ENCODE assay signal across 19 cellular contexts in the genomic region with DNA sequence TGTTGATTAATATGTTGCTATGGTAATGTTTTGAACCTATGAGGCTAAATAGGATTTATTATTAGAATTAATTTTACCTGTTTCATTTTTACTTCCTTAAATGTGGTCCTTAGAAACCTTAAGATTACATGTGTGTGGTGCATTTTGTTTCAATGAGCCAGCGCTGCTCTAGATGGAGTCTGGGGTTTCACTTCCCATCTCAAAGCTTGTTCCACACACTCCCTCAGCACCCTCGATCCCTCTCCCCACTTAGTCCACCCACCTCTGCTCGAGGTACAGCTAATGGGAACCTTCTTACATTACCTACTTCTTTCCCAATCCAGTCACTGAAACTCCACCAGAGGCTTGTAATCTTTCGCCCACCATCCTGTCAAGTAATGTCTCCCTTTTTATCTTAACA.
DNase-seq lines count a peak whose midpoint lies in the region; ATAC-seq and TF ChIP-seq lines count a peak whose summit lies in the region.
"Had no signal": no experiment of that assay in that cellular context is flagged by ENCODE, and none has a peak within 500 bp of the region (broad histone marks: within the 10 kb centered on the region; RNA-seq: fewer than 3 reads in every experiment).

No MANE protein-coding gene starts in this region.

- H3K27me3 Mint-ChIP-seq in GM23338 (ENCODE audit: insufficient read depth, low read depth, poor library complexity) (peaks cover 4% of the 10 kb centered on the region), nephron progenitor cell (ENCODE audit: low read depth, poor library complexity) (no peaks in the 10 kb centered on the region)

- H3K36me3 Mint-ChIP-seq in GM23338 (ENCODE audit: low read depth) (no peaks in the 10 kb centered on the region), nephron progenitor cell (ENCODE audit: low read depth) (peaks cover 13% of the 10 kb centered on the region)
- H3K36me3 Mint-ChIP-seq: immature natural killer cell had no signal

- H4K20me1 ChIP-seq in GM23338 (replicated peaks; ENCODE audit: insufficient read depth): no peaks in the 10 kb centered on the region

- H3K27ac Mint-ChIP-seq in GM23338 (0 out of 2 replicates have a peak overlapping the region, but pooled peaks have one; percentile 4), nephron progenitor cell (peak overlapping the region; percentile 8)
- H3K27ac Mint-ChIP-seq: activated T-helper 1 cell treated with anti-CD3 and anti-CD28 coated beads, Interleukin-12 subunit alpha, Interleukin-12 subunit beta, Interleukin-2, Interleukin-4 antibody, amounts not matched to agents 30 ng/mL and 10 ng/mL and 1 ng/mL, durations not matched to agents 14 hours and 24 hours and 36 hours; H9; immature natural killer cell had no signal

- CTCF ChIA-PET in RWPE1 (lab: Yijun Ruan, JAX): no interaction called here

- H3K36me3 ChIP-seq in GM23338 (ENCODE audit: insufficient read depth): no peaks in the 10 kb centered on the region
- H3K36me3 ChIP-seq: ascending aorta had no signal

- TF ChIP-seq CTCF in GM23338 (conservative IDR thresholded peaks at IDR 0.05; ENCODE audit: low read depth in 2 of 2): no peak
- no peak for TF ChIP-seq CTCF in nephron progenitor cell (IDR thresholded peaks at IDR 0.05)
- no peak for TF ChIP-seq CTCF in RWPE1 (conservative IDR thresholded peaks at IDR 0.05; ENCODE audit: low read depth)

- H3F3A ChIP-seq in GM23338 (replicated peaks; ENCODE audit: low read depth): no peaks in the 10 kb centered on the region

- H2AFZ ChIP-seq in GM23338: no peak overlapping the region

- H3K4me3 Mint-ChIP-seq in GM23338 (no peak overlapping the region), nephron progenitor cell (no peak overlapping the region)
- H3K4me3 Mint-ChIP-seq: activated T-helper 1 cell treated with anti-CD3 and anti-CD28 coated beads, Interleukin-12 subunit alpha, Interleukin-12 subunit beta, Interleukin-2, Interleukin-4 antibody, amounts not matched to agents 30 ng/mL and 10 ng/mL and 1 ng/mL, durations not matched to agents 14 hours and 24 hours and 36 hours; H9; immature natural killer cell had no signal

- no peaks in the 10 kb centered on the region for H3K4me1 ChIP-seq in GM23338 (ENCODE audit: insufficient read depth)
- H3K4me1 ChIP-seq: ascending aorta had no signal

- peak; percentile 58 for ATAC-seq in GM19043 (IDR thresholded peaks at IDR 0.05; ENCODE audit: low read depth, unreplicated experiment)
- ATAC-seq in GM23338: no peak
- peak; percentile 65 for ATAC-seq in HG03135 (IDR thresholded peaks at IDR 0.05; ENCODE audit: unreplicated experiment)
- ATAC-seq: Panc1 had no signal

- DNase-seq in GM23338 (ENCODE audit: low spot score) (no peak), nephron progenitor cell (no peak), UCSD-AML1 (lab: John Stamatoyannopoulos, UW; ENCODE audit: unreplicated experiment) (no peak), RWPE1 (ENCODE audit: low spot score) (no peak), NCI-H748 treated with DMSO at 0.1 percent for 48 hours (lab: John Stamatoyannopoulos, UW) (no peak)
- no peak for DNase-seq in activated CD4-positive, alpha-beta T cell treated with anti-CD3 and anti-CD28 coated beads, Interleukin-2, amount 50 U/mL, for 1 hour
- DNase-seq: activated CD4-positive, alpha-beta T cell treated with anti-CD3 and anti-CD28 coated beads for 48 hours; dermis blood vessel endothelial cell; H9; immature natural killer cell; mesendoderm; NCI-H2227 treated with DMSO at 0.1 percent for 48 hours; occipital lobe; T-helper 1 cell had no signal

- H3K4me2 ChIP-seq in GM23338: no peak overlapping the region

- no peak overlapping the region for H3K27ac ChIP-seq in GM23338 (ENCODE audit: low read depth)
- no peak overlapping the region for H3K27ac ChIP-seq in RWPE1
- H3K27ac ChIP-seq: ascending aorta had no signal

- no peak overlapping the region for H3K4me3 ChIP-seq in GM23338
- H3K4me3 ChIP-seq: ascending aorta had no signal

- H3K9me3 Mint-ChIP-seq in GM23338 (no peaks in the 10 kb centered on the region), nephron progenitor cell (peaks cover 3% of the 10 kb centered on the region)
- H3K9me3 Mint-ChIP-seq: H9 had no signal

- H3K27me3 ChIP-seq in GM23338 (ENCODE audit: insufficient read depth): no peaks in the 10 kb centered on the region
- H3K27me3 ChIP-seq: ascending aorta had no signal

- POLR2A ChIA-PET in RWPE1 (lab: Yijun Ruan, JAX; ENCODE audit: low non-redundant PET): no interaction called here

- H3K79me2 ChIP-seq in GM23338 (replicated peaks; ENCODE audit: insufficient read depth): no peaks in the 10 kb centered on the region

- peaks cover 6% of the 10 kb centered on the region; the same call in 2 of the 3 replicates for H3K4me1 Mint-ChIP-seq in GM23338
- H3K4me1 Mint-ChIP-seq in nephron progenitor cell: peaks cover 10% of the 10 kb centered on the region
- H3K4me1 Mint-ChIP-seq: immature natural killer cell had no signal

- 0 out of 2 replicates have a peak, but pooled peaks cover 5% of the 10 kb centered on the region for H3K9me2 ChIP-seq in GM23338 (ENCODE audit: insufficient read depth)

TF ChIP-seq in GM23338, 12 proteins besides CTCF, POLR2A, EP300 and RAD21:
- TF ChIP-seq, protein P1, sequence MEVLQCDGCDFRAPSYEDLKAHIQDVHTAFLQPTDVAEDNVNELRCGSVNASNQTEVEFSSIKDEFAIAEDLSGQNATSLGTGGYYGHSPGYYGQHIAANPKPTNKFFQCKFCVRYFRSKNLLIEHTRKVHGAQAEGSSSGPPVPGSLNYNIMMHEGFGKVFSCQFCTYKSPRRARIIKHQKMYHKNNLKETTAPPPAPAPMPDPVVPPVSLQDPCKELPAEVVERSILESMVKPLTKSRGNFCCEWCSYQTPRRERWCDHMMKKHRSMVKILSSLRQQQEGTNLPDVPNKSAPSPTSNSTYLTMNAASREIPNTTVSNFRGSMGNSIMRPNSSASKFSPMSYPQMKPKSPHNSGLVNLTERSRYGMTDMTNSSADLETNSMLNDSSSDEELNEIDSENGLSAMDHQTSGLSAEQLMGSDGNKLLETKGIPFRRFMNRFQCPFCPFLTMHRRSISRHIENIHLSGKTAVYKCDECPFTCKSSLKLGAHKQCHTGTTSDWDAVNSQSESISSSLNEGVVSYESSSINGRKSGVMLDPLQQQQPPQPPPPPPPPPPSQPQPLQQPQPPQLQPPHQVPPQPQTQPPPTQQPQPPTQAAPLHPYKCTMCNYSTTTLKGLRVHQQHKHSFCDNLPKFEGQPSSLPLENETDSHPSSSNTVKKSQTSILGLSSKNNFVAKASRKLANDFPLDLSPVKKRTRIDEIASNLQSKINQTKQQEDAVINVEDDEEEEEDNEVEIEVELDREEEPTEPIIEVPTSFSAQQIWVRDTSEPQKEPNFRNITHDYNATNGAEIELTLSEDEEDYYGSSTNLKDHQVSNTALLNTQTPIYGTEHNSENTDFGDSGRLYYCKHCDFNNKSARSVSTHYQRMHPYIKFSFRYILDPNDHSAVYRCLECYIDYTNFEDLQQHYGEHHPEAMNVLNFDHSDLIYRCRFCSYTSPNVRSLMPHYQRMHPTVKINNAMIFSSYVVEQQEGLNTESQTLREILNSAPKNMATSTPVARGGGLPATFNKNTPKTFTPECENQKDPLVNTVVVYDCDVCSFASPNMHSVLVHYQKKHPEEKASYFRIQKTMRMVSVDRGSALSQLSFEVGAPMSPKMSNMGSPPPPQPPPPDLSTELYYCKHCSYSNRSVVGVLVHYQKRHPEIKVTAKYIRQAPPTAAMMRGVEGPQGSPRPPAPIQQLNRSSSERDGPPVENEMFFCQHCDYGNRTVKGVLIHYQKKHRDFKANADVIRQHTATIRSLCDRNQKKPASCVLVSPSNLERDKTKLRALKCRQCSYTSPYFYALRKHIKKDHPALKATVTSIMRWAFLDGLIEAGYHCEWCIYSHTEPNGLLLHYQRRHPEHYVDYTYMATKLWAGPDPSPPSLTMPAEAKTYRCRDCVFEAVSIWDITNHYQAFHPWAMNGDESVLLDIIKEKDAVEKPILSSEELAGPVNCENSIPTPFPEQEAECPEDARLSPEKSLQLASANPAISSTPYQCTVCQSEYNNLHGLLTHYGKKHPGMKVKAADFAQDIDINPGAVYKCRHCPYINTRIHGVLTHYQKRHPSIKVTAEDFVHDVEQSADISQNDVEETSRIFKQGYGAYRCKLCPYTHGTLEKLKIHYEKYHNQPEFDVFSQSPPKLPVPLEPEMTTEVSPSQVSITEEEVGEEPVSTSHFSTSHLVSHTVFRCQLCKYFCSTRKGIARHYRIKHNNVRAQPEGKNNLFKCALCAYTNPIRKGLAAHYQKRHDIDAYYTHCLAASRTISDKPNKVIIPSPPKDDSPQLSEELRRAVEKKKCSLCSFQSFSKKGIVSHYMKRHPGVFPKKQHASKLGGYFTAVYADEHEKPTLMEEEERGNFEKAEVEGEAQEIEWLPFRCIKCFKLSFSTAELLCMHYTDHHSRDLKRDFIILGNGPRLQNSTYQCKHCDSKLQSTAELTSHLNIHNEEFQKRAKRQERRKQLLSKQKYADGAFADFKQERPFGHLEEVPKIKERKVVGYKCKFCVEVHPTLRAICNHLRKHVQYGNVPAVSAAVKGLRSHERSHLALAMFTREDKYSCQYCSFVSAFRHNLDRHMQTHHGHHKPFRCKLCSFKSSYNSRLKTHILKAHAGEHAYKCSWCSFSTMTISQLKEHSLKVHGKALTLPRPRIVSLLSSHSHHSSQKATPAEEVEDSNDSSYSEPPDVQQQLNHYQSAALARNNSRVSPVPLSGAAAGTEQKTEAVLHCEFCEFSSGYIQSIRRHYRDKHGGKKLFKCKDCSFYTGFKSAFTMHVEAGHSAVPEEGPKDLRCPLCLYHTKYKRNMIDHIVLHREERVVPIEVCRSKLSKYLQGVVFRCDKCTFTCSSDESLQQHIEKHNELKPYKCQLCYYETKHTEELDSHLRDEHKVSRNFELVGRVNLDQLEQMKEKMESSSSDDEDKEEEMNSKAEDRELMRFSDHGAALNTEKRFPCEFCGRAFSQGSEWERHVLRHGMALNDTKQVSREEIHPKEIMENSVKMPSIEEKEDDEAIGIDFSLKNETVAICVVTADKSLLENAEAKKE (CRISPR knock-in tag; IDR thresholded peaks at IDR 0.05): no peak
- no peak for TF ChIP-seq ETS1 (IDR thresholded peaks at IDR 0.05)
- TF ChIP-seq POLR2AphosphoS5 (IDR thresholded peaks at IDR 0.05; ENCODE audit: low read depth): no peak
- no peak for TF ChIP-seq STAT1 (IDR thresholded peaks at IDR 0.05; ENCODE audit: unreplicated experiment)
- no peak for TF ChIP-seq ZNF331 (CRISPR knock-in tag; IDR thresholded peaks at IDR 0.05; ENCODE audit: low read depth)
- TF ChIP-seq CREB1 (CRISPR knock-in tag; IDR thresholded peaks at IDR 0.05; ENCODE audit: low read depth): no peak
